In the genomic region with DNA sequence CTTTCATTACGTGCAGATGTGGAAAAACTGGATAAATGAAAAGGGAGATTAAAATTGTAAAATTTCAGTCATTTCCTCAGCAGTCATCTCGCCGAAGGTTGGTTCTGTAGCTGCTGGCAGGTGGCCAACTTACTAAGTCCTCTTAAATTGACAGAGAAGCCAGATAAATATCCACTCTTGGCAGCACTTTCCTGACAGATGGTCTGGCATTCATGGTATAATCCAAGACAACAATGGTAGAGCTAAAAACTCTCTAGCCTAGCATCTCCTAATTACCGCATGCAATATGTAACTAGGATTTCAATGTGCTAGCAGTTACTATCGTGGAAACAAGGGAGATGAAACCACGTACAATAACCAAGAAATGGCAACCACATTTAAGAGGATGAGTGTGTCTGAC, we compare ENCODE assay signal across 11 cellular contexts.
DNase-seq lines count a peak whose midpoint lies in the region; ATAC-seq and TF ChIP-seq lines count a peak whose summit lies in the region.
"Had no signal": no experiment of that assay in that cellular context is flagged by ENCODE, and none has a peak within 500 bp of the region (broad histone marks: within the 10 kb centered on the region; RNA-seq: fewer than 3 reads in every experiment).

No MANE protein-coding gene starts in this region.

- peak; percentile 91 for DNase-seq in NCI-H1105 (lab: John Stamatoyannopoulos, UW)
- peak; percentile 77 to 89 for DNase-seq in NCI-H446 (lab: John Stamatoyannopoulos, UW)
- DNase-seq in posterior cingulate gyrus, result peak in 6 of 10 donors; percentile 22 to 79 (median 45)
- DNase-seq in natural killer cell, result no peak
- DNase-seq in stimulated activated effector memory CD8-positive, alpha-beta T cell treated with anti-CD3 and anti-CD28 coated beads, Interleukin-12 subunit alpha, Interleukin-12 subunit beta, amount 100 ng/mL, for 72 hours (ENCODE audit: low spot score in 2 of 2), result no peak
- DNase-seq: activated B cell treated with CpG ODN at 0.5 μM for 24 hours; activated effector memory CD4-positive, alpha-beta T cell treated with Interleukin-2 at 50 U/mL for 16 hours; naive thymus-derived CD4-positive, alpha-beta T cell; stimulated activated naive CD4-positive, alpha-beta T cell treated with Interleukin-2 at 50 U/mL for 16 hours had no signal

- H3K36me3 Mint-ChIP-seq in brain, result no peaks in the 10 kb centered on the region
- H3K36me3 Mint-ChIP-seq in natural killer cell, result no peaks in the 10 kb centered on the region
- no peaks in the 10 kb centered on the region for H3K36me3 Mint-ChIP-seq in stimulated activated effector memory CD8-positive, alpha-beta T cell treated with anti-CD3 and anti-CD28 coated beads, Interleukin-12 subunit alpha, Interleukin-12 subunit beta, amount 100 ng/mL, for 72 hours
- H3K36me3 Mint-ChIP-seq: naive thymus-derived CD4-positive, alpha-beta T cell had no signal

- peaks cover 0 to 13% (median 5%) of the 10 kb centered on the region in 5 experiments for H3K9me3 Mint-ChIP-seq in brain
- H3K9me3 Mint-ChIP-seq in natural killer cell, result peaks cover 8 to 11% of the 10 kb centered on the region in 2 donors
- peaks cover 23% of the 10 kb centered on the region for H3K9me3 Mint-ChIP-seq in stimulated activated effector memory CD8-positive, alpha-beta T cell treated with anti-CD3 and anti-CD28 coated beads, Interleukin-12 subunit alpha, Interleukin-12 subunit beta, amount 100 ng/mL, for 72 hours

- TF ChIP-seq CTCF in brain (conservative IDR thresholded peaks at IDR 0.05) (no peak), natural killer cell (IDR thresholded peaks at IDR 0.05) (no peak)

- H3K4me1 Mint-ChIP-seq in brain (peaks cover 42% of the 10 kb centered on the region), natural killer cell (no peaks in the 10 kb centered on the region)
- H3K4me1 Mint-ChIP-seq in stimulated activated effector memory CD8-positive, alpha-beta T cell treated with anti-CD3 and anti-CD28 coated beads, Interleukin-12 subunit alpha, Interleukin-12 subunit beta, amount 100 ng/mL, for 72 hours, result no peaks in the 10 kb centered on the region
- H3K4me1 Mint-ChIP-seq: activated B cell treated with CpG ODN at 0.5 μM for 24 hours; naive thymus-derived CD4-positive, alpha-beta T cell had no signal

- no peak for ATAC-seq in natural killer cell
- ATAC-seq in GM21381 (IDR thresholded peaks at IDR 0.05; ENCODE audit: unreplicated experiment), result no peak
- ATAC-seq in stimulated activated effector memory CD8-positive, alpha-beta T cell treated with anti-CD3 and anti-CD28 coated beads, Interleukin-12 subunit alpha, Interleukin-12 subunit beta, amount 100 ng/mL, for 72 hours, result no peak
- ATAC-seq: naive thymus-derived CD4-positive, alpha-beta T cell had no signal

- peak overlapping the region in 4 of 5 experiments; percentile 10 to 28 (median 14) for H3K4me3 Mint-ChIP-seq in brain
- no peak overlapping the region for H3K4me3 Mint-ChIP-seq in natural killer cell
- no peak overlapping the region for H3K4me3 Mint-ChIP-seq in stimulated activated effector memory CD8-positive, alpha-beta T cell treated with anti-CD3 and anti-CD28 coated beads, Interleukin-12 subunit alpha, Interleukin-12 subunit beta, amount 100 ng/mL, for 72 hours
- H3K4me3 Mint-ChIP-seq: activated B cell treated with CpG ODN at 0.5 μM for 24 hours; naive thymus-derived CD4-positive, alpha-beta T cell had no signal

- intact Hi-C loops in posterior cingulate gyrus (cut with DNase I), result no loop called here
- intact Hi-C loops in natural killer cell (cut with micrococcal nuclease), result no loop called here

- H3K27me3 Mint-ChIP-seq in brain (no peaks in the 10 kb centered on the region), natural killer cell (ENCODE audit: low read depth in 2 of 2) (no peaks in the 10 kb centered on the region)
- H3K27me3 Mint-ChIP-seq: activated B cell treated with CpG ODN at 0.5 μM for 24 hours; naive thymus-derived CD4-positive, alpha-beta T cell had no signal

- H3K27ac Mint-ChIP-seq in brain (peak overlapping the region in 4 of 5 experiments; percentile 64 to 90 (median 82)), natural killer cell (no peak overlapping the region)
- H3K27ac Mint-ChIP-seq in stimulated activated effector memory CD8-positive, alpha-beta T cell treated with anti-CD3 and anti-CD28 coated beads, Interleukin-12 subunit alpha, Interleukin-12 subunit beta, amount 100 ng/mL, for 72 hours, result no peak overlapping the region
- H3K27ac Mint-ChIP-seq: activated B cell treated with CpG ODN at 0.5 μM for 24 hours; naive thymus-derived CD4-positive, alpha-beta T cell had no signal

Comparison
In these comparisons a context has a peak if more than half of its experiments do, and no peak if none do; other contexts are left out.
1. DNase-seq: peak in NCI-H1105 (single experiment), NCI-H446 (2 of 2) and posterior cingulate gyrus (6 of 10); none in natural killer cell (single experiment) and stimulated activated effector memory CD8-positive, alpha-beta T cell treated with anti-CD3 and anti-CD28 coated beads, Interleukin-12 subunit alpha, Interleukin-12 subunit beta, amount 100 ng/mL, for 72 hours (0 of 2).
2. H3K27ac Mint-ChIP-seq: peak in brain (4 of 5); none in natural killer cell (0 of 2) and stimulated activated effector memory CD8-positive, alpha-beta T cell treated with anti-CD3 and anti-CD28 coated beads, Interleukin-12 subunit alpha, Interleukin-12 subunit beta, amount 100 ng/mL, for 72 hours (single experiment).
3. H3K4me3 Mint-ChIP-seq: peak in brain (4 of 5); none in natural killer cell (single experiment) and stimulated activated effector memory CD8-positive, alpha-beta T cell treated with anti-CD3 and anti-CD28 coated beads, Interleukin-12 subunit alpha, Interleukin-12 subunit beta, amount 100 ng/mL, for 72 hours (single experiment).